2 cellular contexts compared by ENCODE assay signal in genomic region chr7:45922810-45923209, GRCh38.
TF ChIP-seq lines count a peak whose summit lies in the region.

No MANE protein-coding gene starts in this region.

TF ChIP-seq in liver, 16 proteins besides CTCF, POLR2A, EP300 and RAD21:
- TF ChIP-seq MAX (IDR thresholded peaks at IDR 0.05) (no peak), REST (IDR thresholded peaks at IDR 0.05) (no peak), EGR1 (IDR thresholded peaks at IDR 0.05; ENCODE audit: low read depth in 2 of 2) (no peak), RXRA (IDR thresholded peaks at IDR 0.05) (no peak), FOXA1 (IDR thresholded peaks at IDR 0.05) (no peak), ZBTB33 (IDR thresholded peaks at IDR 0.05) (no peak), NR2F2 (IDR thresholded peaks at IDR 0.05) (no peak), FOXA2 (IDR thresholded peaks at IDR 0.05) (no peak), GABPA (IDR thresholded peaks at IDR 0.05 in 1 of 2, conservative IDR thresholded peaks at IDR 0.05 in 1 of 2) (no peak), ATF3 (IDR thresholded peaks at IDR 0.05) (no peak), YY1 (IDR thresholded peaks at IDR 0.05) (no peak), TAF1 (conservative IDR thresholded peaks at IDR 0.05) (no peak), SP1 (IDR thresholded peaks at IDR 0.05) (no peak)
TF ChIP-seq in liver: peak in this region for 0.

TF ChIP-seq in HepG2, 621 proteins besides CTCF, POLR2A, EP300 and RAD21:
- TF ChIP-seq RBM22 (optimal IDR thresholded peaks at IDR 0.05; ENCODE audit: low read length) (no peak), ZNF160 (CRISPR knock-in tag; IDR thresholded peaks at IDR 0.05) (no peak), MAX (IDR thresholded peaks at IDR 0.05) (no peak), MTF2 (CRISPR knock-in tag; IDR thresholded peaks at IDR 0.05; ENCODE audit: borderline replicate concordance) (no peak), THAP8 (CRISPR knock-in tag; IDR thresholded peaks at IDR 0.05; ENCODE audit: borderline replicate concordance) (no peak)
